Comparison of ENCODE assay signal across 30 cellular contexts in the genomic region with DNA sequence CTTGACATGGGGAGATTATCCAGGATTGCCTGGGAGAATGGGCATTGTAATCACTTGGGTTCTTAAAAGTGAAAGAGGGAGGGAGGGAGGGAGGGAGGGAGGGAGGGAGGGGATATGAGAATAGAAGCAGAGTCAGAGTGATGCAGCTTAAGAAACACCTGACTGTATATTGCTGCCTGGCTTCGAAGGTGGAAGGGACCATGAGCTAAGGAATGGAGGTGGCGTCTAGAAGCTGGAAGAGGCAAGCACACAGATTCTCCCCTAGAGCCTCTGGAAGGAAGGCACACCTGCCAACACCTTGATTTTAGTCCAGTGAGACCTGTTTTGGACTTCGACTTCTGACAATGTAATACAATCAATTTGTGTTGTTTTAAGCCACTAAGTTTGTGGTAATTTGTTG.
"Had no signal": no experiment of that assay in that cellular context is flagged by ENCODE, and none has a peak within 500 bp of the region (broad histone marks: within the 10 kb centered on the region; RNA-seq: fewer than 3 reads in every experiment).

No MANE protein-coding gene starts in this region.

- H3K9me3 Mint-ChIP-seq: natural killer cell; nephron; stimulated activated naive CD8-positive, alpha-beta T cell treated with anti-CD3 and anti-CD28 coated beads, Interleukin-15, Interleukin-2, amounts not matched to agents 100 ng/mL and 50 ng/mL, for 24 hours had no signal

- H3K79me2 ChIP-seq: parathyroid adenoma had no signal

- H3K27ac Mint-ChIP-seq: natural killer cell; nephron; neural progenitor cell; progenitor cell of endocrine pancreas; stimulated activated memory B cell treated with anti-CD40 and anti-IgM and Interleukin-4, amounts not matched to agents 10 μg/mL and 1 μg/mL and 100 μg/mL, for 72 hours; stimulated activated naive CD8-positive, alpha-beta T cell treated with anti-CD3 and anti-CD28 coated beads, Interleukin-15, Interleukin-2, amounts not matched to agents 100 ng/mL and 50 ng/mL, for 24 hours had no signal

- H3K36me3 Mint-ChIP-seq: natural killer cell; stimulated activated memory B cell treated with anti-CD40 and anti-IgM and Interleukin-4, amounts not matched to agents 10 μg/mL and 1 μg/mL and 100 μg/mL, for 72 hours had no signal

- H3K4me1 ChIP-seq: parathyroid adenoma, psoas muscle, spleen, stomach, thyroid gland, tibial nerve, upper lobe of left lung, vagina had no signal

- H2AFZ ChIP-seq: neural progenitor cell, parathyroid adenoma had no signal

- FAIRE-seq: urothelium cell line had no signal

- ATAC-seq: natural killer cell; psoas muscle; right cardiac atrium; sciatic nerve; stimulated activated memory B cell treated with anti-CD40 and anti-IgM and Interleukin-4, amounts not matched to agents 10 μg/mL and 1 μg/mL and 100 μg/mL, for 72 hours had no signal

- H3K4me3 Mint-ChIP-seq: natural killer cell; nephron; neural progenitor cell; stimulated activated memory B cell treated with anti-CD40 and anti-IgM and Interleukin-4, amounts not matched to agents 10 μg/mL and 1 μg/mL and 100 μg/mL, for 72 hours; stimulated activated naive CD8-positive, alpha-beta T cell treated with anti-CD3 and anti-CD28 coated beads, Interleukin-15, Interleukin-2, amounts not matched to agents 100 ng/mL and 50 ng/mL, for 24 hours had no signal

- H3K4me2 ChIP-seq: neural progenitor cell, smooth muscle cell had no signal

- H3K36me3 ChIP-seq: neural progenitor cell, ovary, spleen, stomach, thoracic aorta, thyroid gland, tibial nerve, upper lobe of left lung, vagina had no signal

- H3K4me1 Mint-ChIP-seq: natural killer cell; stimulated activated memory B cell treated with anti-CD40 and anti-IgM and Interleukin-4, amounts not matched to agents 10 μg/mL and 1 μg/mL and 100 μg/mL, for 72 hours had no signal

- H3K27me3 ChIP-seq: neural progenitor cell, ovary, spleen, stomach, thyroid gland, tibial nerve, upper lobe of left lung, vagina had no signal

- H3K9me3 ChIP-seq: ovary, psoas muscle, spleen, stomach, thoracic aorta, thyroid gland, tibial nerve, upper lobe of left lung, vagina had no signal

- H3K4me3 ChIP-seq: neural progenitor cell, ovary, psoas muscle, skin epidermis, smooth muscle cell, spleen, stomach, thoracic aorta, thyroid gland, tibial nerve, upper lobe of left lung, vagina had no signal

- H3K27me3 Mint-ChIP-seq: progenitor cell of endocrine pancreas; stimulated activated memory B cell treated with anti-CD40 and anti-IgM and Interleukin-4, amounts not matched to agents 10 μg/mL and 1 μg/mL and 100 μg/mL, for 72 hours; stimulated activated naive CD8-positive, alpha-beta T cell treated with anti-CD3 and anti-CD28 coated beads, Interleukin-15, Interleukin-2, amounts not matched to agents 100 ng/mL and 50 ng/mL, for 24 hours had no signal

- DNase-seq: natural killer cell; occipital lobe; ovary; posterior cingulate gyrus; psoas muscle; right cardiac atrium; spleen; stimulated activated CD4-positive, alpha-beta T cell treated with anti-CD3 and anti-CD28 coated beads, Interleukin-12 subunit alpha, Interleukin-12 subunit beta, amount 100 ng/mL, for 4 hours; stimulated activated CD4-positive, alpha-beta T cell treated with anti-CD3 and anti-CD28 coated beads, Interleukin-1b, Interleukin-23, amount 100 ng/mL, for 48 hours; stimulated activated CD4-positive, alpha-beta T cell treated with anti-CD3 and anti-CD28 coated beads, Interleukin-4, amount 100 ng/mL, for 1 hour; stimulated activated CD4-positive, alpha-beta T cell treated with anti-CD3 and anti-CD28 coated beads, Interleukin-4, amount 100 ng/mL, for 4 hours; stimulated activated CD8-positive, alpha-beta memory T cell treated with anti-CD3 and anti-CD28 coated beads, Interleukin-4, amount 100 ng/mL, for 48 hours; stimulated activated naive CD4-positive, alpha-beta T cell treated with Interleukin-2 at 50 U/mL for 16 hours; stomach; thyroid gland; trophoblast cell; upper lobe of left lung had no signal

- H3K9ac ChIP-seq: neural progenitor cell, parathyroid adenoma had no signal

- H3K27ac ChIP-seq: neural progenitor cell, ovary, parathyroid adenoma, psoas muscle, skin epidermis, spleen, stomach, thoracic aorta, thyroid gland, tibial nerve, upper lobe of left lung, vagina had no signal
